ENCODE assay signal across 15 cellular contexts in the genomic region with DNA sequence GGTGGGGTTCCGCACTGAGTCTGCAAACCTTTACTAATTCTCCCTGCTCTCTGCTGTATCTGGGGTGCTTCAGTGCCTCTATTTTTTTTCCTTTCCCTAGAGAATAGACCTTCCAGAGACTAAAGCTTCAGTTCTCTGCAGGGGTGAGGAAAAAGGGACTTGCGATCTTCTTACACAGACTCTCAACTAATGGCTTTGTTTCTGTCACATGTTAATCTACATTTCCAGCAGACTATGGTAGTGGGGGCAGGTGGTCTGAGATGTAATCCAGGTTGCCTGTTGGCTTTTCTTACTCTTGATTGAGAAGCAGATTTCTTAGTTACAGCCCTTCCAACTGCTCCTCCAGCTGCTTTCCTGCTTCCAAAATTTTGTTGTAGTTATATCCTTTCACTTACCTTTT.
DNase-seq lines count a peak whose midpoint lies in the region; ATAC-seq and TF ChIP-seq lines count a peak whose summit lies in the region.
"Had no signal": no experiment of that assay in that cellular context is flagged by ENCODE, and none has a peak within 500 bp of the region (broad histone marks: within the 10 kb centered on the region; RNA-seq: fewer than 3 reads in every experiment).

No MANE protein-coding gene starts in this region.

- POLR2A ChIA-PET in activated CD4-positive, alpha-beta T cell treated with anti-CD3 and anti-CD28 coated beads, Interleukin-2, amount 10 ng/mL, durations not matched to agents 7 days and 5 days (lab: Charles Lee), result no interaction called here

- CTCF ChIA-PET in activated CD4-positive, alpha-beta T cell treated with anti-CD3 and anti-CD28 coated beads, Interleukin-2, amount 10 ng/mL, durations not matched to agents 7 days and 5 days (lab: Charles Lee), result no interaction called here

- 0 out of 2 replicates have a peak overlapping the region, but pooled peaks have one; percentile 28 for H3K4me2 ChIP-seq in GM23338
- peak overlapping the region; percentile 18 for H3K4me2 ChIP-seq in neural progenitor cell
- H3K4me2 ChIP-seq: BLaER1 treated with 17β-estradiol and CSF1 and Interleukin-3, amounts not matched to agents 10 nM and 100 nM had no signal

- peaks cover 9% of the 10 kb centered on the region for H3K27me3 Mint-ChIP-seq in GM23338 (ENCODE audit: insufficient read depth, low read depth, poor library complexity)
- H3K27me3 Mint-ChIP-seq in endodermal cell (ENCODE audit: insufficient read depth), result peaks cover 14% of the 10 kb centered on the region
- peaks cover 9% of the 10 kb centered on the region for H3K27me3 Mint-ChIP-seq in neural progenitor cell (ENCODE audit: insufficient read depth, low read depth)
- H3K27me3 Mint-ChIP-seq in T-helper 17 cell, result peaks cover 34% of the 10 kb centered on the region
- H3K27me3 Mint-ChIP-seq in activated CD4-positive, alpha-beta T cell treated with anti-CD3 and anti-CD28 coated beads, Interleukin-2, amount 10 ng/mL, durations not matched to agents 7 days and 5 days, result peaks cover 5% of the 10 kb centered on the region

- H3K4me3 ChIP-seq in GM23338, result no peak overlapping the region
- H3K4me3 ChIP-seq in endodermal cell (ENCODE audit: low read length), result no peak overlapping the region
- H3K4me3 ChIP-seq in neural progenitor cell, result no peak overlapping the region
- H3K4me3 ChIP-seq: BLaER1 treated with 17β-estradiol and CSF1 and Interleukin-3, amounts not matched to agents 10 nM and 100 nM had no signal

- H3K4me1 ChIP-seq in GM23338 (ENCODE audit: insufficient read depth) (peaks cover 13% of the 10 kb centered on the region; the same call in 1 of the 2 replicates), endodermal cell (ENCODE audit: control insufficient read depth, insufficient read depth, low read length) (no peaks in the 10 kb centered on the region), neural progenitor cell (peaks cover 9% of the 10 kb centered on the region)

- H2AFZ ChIP-seq in GM23338 (peak overlapping the region; percentile 72; the same call in 1 of the 2 replicates), neural progenitor cell (replicated peaks) (peak overlapping the region; percentile 72)

- H3K27ac ChIP-seq in GM23338 (ENCODE audit: low read depth) (no peak overlapping the region), endodermal cell (ENCODE audit: low read depth, low read length) (peak overlapping the region; percentile 17), neural progenitor cell (no peak overlapping the region)
- H3K27ac ChIP-seq: 22Rv1; BLaER1 treated with 17β-estradiol and CSF1 and Interleukin-3, amounts not matched to agents 10 nM and 100 nM had no signal

- H3K9me3 ChIP-seq in endodermal cell (ENCODE audit: control insufficient read depth, low read length) (peaks cover 29% of the 10 kb centered on the region), neural progenitor cell (ENCODE audit: low read depth) (peaks cover 8% of the 10 kb centered on the region), T-helper 17 cell (ENCODE audit: control insufficient read depth, low read length, poor library complexity, severe bottlenecking) (peaks cover 7% of the 10 kb centered on the region)

- H3K27me3 ChIP-seq in GM23338 (ENCODE audit: insufficient read depth) (no peaks in the 10 kb centered on the region), endodermal cell (ENCODE audit: control insufficient read depth, insufficient read depth, low read length, poor library complexity, severe bottlenecking) (no peaks in the 10 kb centered on the region), neural progenitor cell (no peaks in the 10 kb centered on the region)

- no peaks in the 10 kb centered on the region for H3K9me2 ChIP-seq in GM23338 (ENCODE audit: insufficient read depth)

- H3K79me2 ChIP-seq in GM23338 (replicated peaks; ENCODE audit: insufficient read depth), result no peaks in the 10 kb centered on the region
- no peaks in the 10 kb centered on the region for H3K79me2 ChIP-seq in neural progenitor cell (ENCODE audit: low read depth)

- peaks cover 48% of the 10 kb centered on the region for H3K9me3 Mint-ChIP-seq in GM23338
- peaks cover 48% of the 10 kb centered on the region for H3K9me3 Mint-ChIP-seq in endodermal cell
- H3K9me3 Mint-ChIP-seq in neural progenitor cell, result peaks cover 34% of the 10 kb centered on the region
- peaks cover 13% of the 10 kb centered on the region for H3K9me3 Mint-ChIP-seq in activated CD4-positive, alpha-beta T cell treated with anti-CD3 and anti-CD28 coated beads, Interleukin-2, amount 10 ng/mL, durations not matched to agents 7 days and 5 days

- ATAC-seq in GM23338, result peak; percentile 75
- no peak for ATAC-seq in T-helper 17 cell

- H3K9ac ChIP-seq in endodermal cell (ENCODE audit: extremely low read depth, low read length, poor library complexity, severe bottlenecking), result no peak overlapping the region
- H3K9ac ChIP-seq in neural progenitor cell, result no peak overlapping the region
- H3K9ac ChIP-seq: BLaER1 treated with 17β-estradiol and CSF1 and Interleukin-3, amounts not matched to agents 10 nM and 100 nM had no signal

- TF ChIP-seq CTCF in GM23338 (conservative IDR thresholded peaks at IDR 0.05; ENCODE audit: low read depth in 2 of 2) (no peak), endodermal cell (conservative IDR thresholded peaks at IDR 0.05) (no peak), neural progenitor cell (IDR thresholded peaks at IDR 0.05) (no peak)

- H3F3A ChIP-seq in GM23338 (replicated peaks; ENCODE audit: low read depth) (no peaks in the 10 kb centered on the region), neural progenitor cell (ENCODE audit: low read depth) (peaks cover 8% of the 10 kb centered on the region)

- DNase-seq in GM23338 (ENCODE audit: low spot score) (no peak), NCI-H82 treated with DMSO at 0.1 percent for 48 hours (lab: John Stamatoyannopoulos, UW; ENCODE audit: unreplicated experiment) (peak; percentile 54), endodermal cell (no peak), neural progenitor cell (ENCODE audit: low spot score) (no peak), T-helper 17 cell (no peak), NCI-H1436 (lab: John Stamatoyannopoulos, UW) (no peak)
- DNase-seq in activated CD4-positive, alpha-beta T cell treated with anti-CD3 and anti-CD28 coated beads, Interleukin-2, amount 10 ng/mL, durations not matched to agents 7 days and 5 days, result no peak
- DNase-seq: AML-193; CD4-positive, CD25-positive, alpha-beta regulatory T cell; DMS53; GF-D8; IMR-90; KG1 had no signal

- H3K36me3 Mint-ChIP-seq in GM23338 (ENCODE audit: low read depth) (peaks cover 38% of the 10 kb centered on the region), endodermal cell (ENCODE audit: low read depth) (peaks cover 13% of the 10 kb centered on the region), neural progenitor cell (peaks cover 2% of the 10 kb centered on the region), T-helper 17 cell (ENCODE audit: low read depth) (peaks cover 2% of the 10 kb centered on the region)
- no peaks in the 10 kb centered on the region for H3K36me3 Mint-ChIP-seq in activated CD4-positive, alpha-beta T cell treated with anti-CD3 and anti-CD28 coated beads, Interleukin-2, amount 10 ng/mL, durations not matched to agents 7 days and 5 days (ENCODE audit: low read depth)
- H3K36me3 Mint-ChIP-seq: CD4-positive, CD25-positive, alpha-beta regulatory T cell had no signal

- H3K27ac Mint-ChIP-seq in GM23338 (peak overlapping the region; percentile 44; the same call in 1 of the 2 replicates), endodermal cell (peak overlapping the region; percentile 16), neural progenitor cell (peak overlapping the region; percentile 44), T-helper 17 cell (no peak overlapping the region)
- no peak overlapping the region for H3K27ac Mint-ChIP-seq in activated CD4-positive, alpha-beta T cell treated with anti-CD3 and anti-CD28 coated beads, Interleukin-2, amount 10 ng/mL, durations not matched to agents 7 days and 5 days
- H3K27ac Mint-ChIP-seq: CD4-positive, CD25-positive, alpha-beta regulatory T cell had no signal

- H4K20me1 ChIP-seq in GM23338 (replicated peaks; ENCODE audit: insufficient read depth) (no peaks in the 10 kb centered on the region), neural progenitor cell (ENCODE audit: low read depth) (no peaks in the 10 kb centered on the region)

- H3K4me1 Mint-ChIP-seq in GM23338, result peaks cover 20% of the 10 kb centered on the region
- H3K4me1 Mint-ChIP-seq in endodermal cell, result peaks cover 5% of the 10 kb centered on the region
- H3K4me1 Mint-ChIP-seq in neural progenitor cell, result peaks cover 12% of the 10 kb centered on the region
- no peaks in the 10 kb centered on the region for H3K4me1 Mint-ChIP-seq in T-helper 17 cell
- no peaks in the 10 kb centered on the region for H3K4me1 Mint-ChIP-seq in activated CD4-positive, alpha-beta T cell treated with anti-CD3 and anti-CD28 coated beads, Interleukin-2, amount 10 ng/mL, durations not matched to agents 7 days and 5 days
- H3K4me1 Mint-ChIP-seq: CD4-positive, CD25-positive, alpha-beta regulatory T cell had no signal

- H3K36me3 ChIP-seq in GM23338 (ENCODE audit: insufficient read depth) (peaks cover 14% of the 10 kb centered on the region; the same call in 1 of the 2 replicates), endodermal cell (ENCODE audit: control insufficient read depth, insufficient read depth, low read length) (no peaks in the 10 kb centered on the region), neural progenitor cell (no peaks in the 10 kb centered on the region)
- H3K36me3 ChIP-seq: BLaER1 treated with 17β-estradiol and CSF1 and Interleukin-3, amounts not matched to agents 10 nM and 100 nM had no signal

- WGBS in endodermal cell (ENCODE audit: insufficient coverage in 1 of 2, insufficient read length in 1 of 2), 2 experiments, result 80 to 96% methylated on average over 1 to 2 of the region's 2 CpGs

- H3K4me3 Mint-ChIP-seq in GM23338 (no peak overlapping the region), endodermal cell (no peak overlapping the region), neural progenitor cell (no peak overlapping the region), T-helper 17 cell (no peak overlapping the region)
- H3K4me3 Mint-ChIP-seq in activated CD4-positive, alpha-beta T cell treated with anti-CD3 and anti-CD28 coated beads, Interleukin-2, amount 10 ng/mL, durations not matched to agents 7 days and 5 days, result no peak overlapping the region
- H3K4me3 Mint-ChIP-seq: CD4-positive, CD25-positive, alpha-beta regulatory T cell had no signal

TF ChIP-seq in GM23338, 12 proteins besides CTCF, POLR2A, EP300 and RAD21 (continues in another document):
- no peak for TF ChIP-seq ZNF114 (CRISPR knock-in tag; IDR thresholded peaks at IDR 0.05)
- TF ChIP-seq NANOG (IDR thresholded peaks at IDR 0.05; ENCODE audit: borderline replicate concordance), result no peak
- TF ChIP-seq EZH2phosphoT487 (IDR thresholded peaks at IDR 0.05; ENCODE audit: unreplicated experiment), result no peak

Comparison
In these comparisons a context has a peak if more than half of its experiments do, and no peak if none do; other contexts are left out.
1. H3K27ac Mint-ChIP-seq: peak in GM23338 (single experiment), endodermal cell (single experiment) and neural progenitor cell (single experiment); none in T-helper 17 cell (single experiment) and activated CD4-positive, alpha-beta T cell treated with anti-CD3 and anti-CD28 coated beads, Interleukin-2, amount 10 ng/mL, durations not matched to agents 7 days and 5 days (single experiment).